7 cellular contexts compared by ENCODE assay signal in genomic region chr6:110944681-110945151, GRCh38. TPM values are rescaled to one million over a fixed set of nuclear protein-coding genes. Genes with fewer than 3 reads are reported as not detected.
DNase-seq lines count a peak whose midpoint lies in the region; ATAC-seq and TF ChIP-seq lines count a peak whose summit lies in the region.

No MANE protein-coding gene starts in this region.

- H3K27ac ChIP-seq in HCT116 (ENCODE audit: low read depth, low read length) (no peak overlapping the region), lung (ENCODE audit: low read depth in 1 of 2, low read length in 1 of 2) (no peak overlapping the region), uterus (no peak overlapping the region)

- H3K4me1 Mint-ChIP-seq in activated CD8-positive, alpha-beta memory T cell treated with anti-CD3 and anti-CD28 coated beads, Interleukin-2, amount 10 ng/mL, durations not matched to agents 7 days and 5 days, result peaks cover 18% of the 10 kb centered on the region
- H3K4me1 Mint-ChIP-seq in glutamatergic neuron (ENCODE audit: low read depth, unreplicated experiment), result no peaks in the 10 kb centered on the region

- no peaks in the 10 kb centered on the region for H3K27me3 ChIP-seq in HCT116 (ENCODE audit: insufficient read depth, low read length)
- no peaks in the 10 kb centered on the region for H3K27me3 ChIP-seq in lung (ENCODE audit: control insufficient read depth, insufficient read depth)
- H3K27me3 ChIP-seq in uterus, result no peaks in the 10 kb centered on the region

- H4K20me1 ChIP-seq in HCT116 (ENCODE audit: insufficient read depth), result no peaks in the 10 kb centered on the region

- H3K4me2 ChIP-seq in HCT116 (ENCODE audit: low read length), result peak overlapping the region; percentile 45

- H3K4me3 Mint-ChIP-seq in activated CD8-positive, alpha-beta memory T cell treated with anti-CD3 and anti-CD28 coated beads, Interleukin-2, amount 10 ng/mL, durations not matched to agents 7 days and 5 days, result peak overlapping the region; percentile 11
- no peak overlapping the region for H3K4me3 Mint-ChIP-seq in glutamatergic neuron (ENCODE audit: unreplicated experiment)

- H3K9me2 ChIP-seq in HCT116 (ENCODE audit: insufficient read depth), result no peaks in the 10 kb centered on the region

- H3K9me3 ChIP-seq in HCT116 (ENCODE audit: control insufficient read depth in 1 of 2, insufficient read depth in 1 of 2, low read depth in 1 of 2, low read length in 2 of 2), result no peaks in the 10 kb centered on the region
- H3K9me3 ChIP-seq in lung (ENCODE audit: control insufficient read depth in 2 of 2, insufficient read depth in 1 of 2, low read length in 1 of 2), result no peaks in the 10 kb centered on the region
- H3K9me3 ChIP-seq in uterus, result no peaks in the 10 kb centered on the region

- no peak overlapping the region for H2AFZ ChIP-seq in HCT116 (ENCODE audit: low read depth, low read length, poor library complexity, severe bottlenecking)

- H3K9me3 Mint-ChIP-seq in activated CD8-positive, alpha-beta memory T cell treated with anti-CD3 and anti-CD28 coated beads, Interleukin-2, amount 10 ng/mL, durations not matched to agents 7 days and 5 days (ENCODE audit: low read depth), result no peaks in the 10 kb centered on the region
- peaks cover 4% of the 10 kb centered on the region for H3K9me3 Mint-ChIP-seq in glutamatergic neuron (ENCODE audit: unreplicated experiment)

- no TSS peak for BruUV-seq in HCT116 (replicated peaks; lab: Mats Ljungman, UMichigan)

- RAD21 ChIA-PET in HCT116 (lab: Charles Lee; ENCODE audit: low non-redundant PET in 1 of 2, low total read pairs in 2 of 2, uncharacterized antibody in 2 of 2, unreplicated experiment in 2 of 2), result no interaction called here

- intact Hi-C loops in HCT116 (cut with micrococcal nuclease) (no loop called here), uterus (cut with DNase I; ENCODE audit: low total_unique reads) (no loop called here)

- TF ChIP-seq CTCF in HCT116 (IDR thresholded peaks at IDR 0.05 in 2 of 3, conservative IDR thresholded peaks at IDR 0.05 in 1 of 3; ENCODE audit: borderline replicate concordance in 1 of 3, insufficient read depth in 1 of 3, low read depth in 2 of 3, low read length in 2 of 3) (no peak), lung (IDR thresholded peaks at IDR 0.05; ENCODE audit: control extremely low read depth, extremely low read depth) (no peak), glutamatergic neuron (IDR thresholded peaks at IDR 0.05; ENCODE audit: partially characterized antibody, unreplicated experiment) (no peak), uterus (IDR thresholded peaks at IDR 0.05) (no peak)

- ATAC-seq in GM18508 (IDR thresholded peaks at IDR 0.05; ENCODE audit: insufficient read depth, unreplicated experiment) (peak; percentile 100), HCT116 (peak; percentile 90), lung (ENCODE audit: insufficient read depth, low FRiP score) (peak; percentile 83)
- ATAC-seq in activated CD8-positive, alpha-beta memory T cell treated with anti-CD3 and anti-CD28 coated beads, Interleukin-2, amount 10 ng/mL, durations not matched to agents 7 days and 5 days, result peak; percentile 97

- H3K9ac ChIP-seq in HCT116 (ENCODE audit: low read length), result no peak overlapping the region

- 78 to 84% methylated on average over 1 of the region's 1 CpG for WGBS in lung, 2 donors

- peaks cover 2% of the 10 kb centered on the region for H3K36me3 Mint-ChIP-seq in activated CD8-positive, alpha-beta memory T cell treated with anti-CD3 and anti-CD28 coated beads, Interleukin-2, amount 10 ng/mL, durations not matched to agents 7 days and 5 days
- H3K36me3 Mint-ChIP-seq in glutamatergic neuron (ENCODE audit: unreplicated experiment), result no peaks in the 10 kb centered on the region

- H3K79me2 ChIP-seq in HCT116 (ENCODE audit: insufficient read depth, low read length), result no peaks in the 10 kb centered on the region

- peak; percentile 69 for DNase-seq in HCT116 (ENCODE audit: low read depth, low spot score)
- DNase-seq in LHCN-M2 (ENCODE audit: low read depth), result peak; percentile 96
- peak; percentile 78 for DNase-seq in activated CD8-positive, alpha-beta memory T cell treated with anti-CD3 and anti-CD28 coated beads, Interleukin-2, amount 10 ng/mL, durations not matched to agents 7 days and 5 days
- no peak for DNase-seq in lung (ENCODE audit: low spot score)
- DNase-seq in glutamatergic neuron, result no peak
- no peak for DNase-seq in uterus

- CTCF ChIA-PET in HCT116 (lab: Charles Lee), result interaction anchor here (0.6 to 1.0 kb wide), 3 partner anchors 71 to 265 kb away, joined by 3 read pairs; no protein-coding TSS in a partner anchor
- CTCF ChIA-PET in activated CD8-positive, alpha-beta memory T cell treated with anti-CD3 and anti-CD28 coated beads, Interleukin-2, amount 10 ng/mL, durations not matched to agents 7 days and 5 days (lab: Charles Lee), result interaction anchor here (0.5 to 2.0 kb wide), 17 partner anchors 9 to 416 kb away, joined by 3 to 8 read pairs (median 3); partner anchors contain the start of genes AMD1 and GTF3C6

- H3K27me3 Mint-ChIP-seq in activated CD8-positive, alpha-beta memory T cell treated with anti-CD3 and anti-CD28 coated beads, Interleukin-2, amount 10 ng/mL, durations not matched to agents 7 days and 5 days, result no peaks in the 10 kb centered on the region
- H3K27me3 Mint-ChIP-seq in glutamatergic neuron (ENCODE audit: unreplicated experiment), result no peaks in the 10 kb centered on the region

- H3K27ac Mint-ChIP-seq in activated CD8-positive, alpha-beta memory T cell treated with anti-CD3 and anti-CD28 coated beads, Interleukin-2, amount 10 ng/mL, durations not matched to agents 7 days and 5 days, result peak overlapping the region; percentile 88
- H3K27ac Mint-ChIP-seq in glutamatergic neuron (ENCODE audit: unreplicated experiment), result no peak overlapping the region

- no peak overlapping the region for H3K4me3 ChIP-seq in HCT116 (replicated peaks in 1 of 2; ENCODE audit: low read depth in 1 of 2, low read length in 2 of 2)
- H3K4me3 ChIP-seq in lung, result no peak overlapping the region
- H3K4me3 ChIP-seq in uterus, result no peak overlapping the region

- TF ChIP-seq POLR2A in HCT116 (IDR thresholded peaks at IDR 0.05; ENCODE audit: borderline replicate concordance, extremely low read depth, insufficient read depth, insufficient read length), result no peak
- TF ChIP-seq POLR2A in uterus (IDR thresholded peaks at IDR 0.05), result no peak

- H3K4me1 ChIP-seq in HCT116 (ENCODE audit: control insufficient read depth in 1 of 2, insufficient read depth in 2 of 2, low read length in 2 of 2) (peaks cover 8 to 13% of the 10 kb centered on the region in 2 experiments), lung (ENCODE audit: control insufficient read depth in 2 of 2, insufficient read depth in 2 of 2, low read length in 2 of 2) (peaks cover 0 to 3% of the 10 kb centered on the region in 2 donors), uterus (no peaks in the 10 kb centered on the region)

- H3K36me3 ChIP-seq in HCT116 (ENCODE audit: control insufficient read depth in 1 of 2, insufficient read depth in 2 of 2, low read length in 2 of 2) (no peaks in the 10 kb centered on the region), lung (ENCODE audit: control insufficient read depth in 2 of 2, insufficient read depth in 2 of 2, low read length in 2 of 2) (no peaks in the 10 kb centered on the region), uterus (no peaks in the 10 kb centered on the region)

- no peak; the same call in 1 of the 2 replicates for TF ChIP-seq RAD21 in HCT116 (IDR thresholded peaks at IDR 0.05; ENCODE audit: low read depth)

- POLR2A ChIA-PET in HCT116 (lab: Charles Lee), result interaction anchor here (0.6 to 1.6 kb wide), 2 partner anchors 68 to 70 kb away, joined by 3 to 5 read pairs; partner anchors contain the start of gene AMD1

TF ChIP-seq in HCT116, 20 proteins besides CTCF, POLR2A, EP300 and RAD21:
- TF ChIP-seq ZFX (IDR thresholded peaks at IDR 0.05), result no peak
- no peak for TF ChIP-seq MAX (IDR thresholded peaks at IDR 0.05)
- TF ChIP-seq FOSL1 (IDR thresholded peaks at IDR 0.05; ENCODE audit: low read depth), result peak; percentile 62
- no peak for TF ChIP-seq ZNF274 (IDR thresholded peaks at IDR 0.05; ENCODE audit: low read depth, low read length)
- TF ChIP-seq TCF7L2 (IDR thresholded peaks at IDR 0.05; ENCODE audit: borderline replicate concordance, extremely low read depth, insufficient read depth, insufficient read length), result no peak
- no peak for TF ChIP-seq YY1 (IDR thresholded peaks at IDR 0.05; ENCODE audit: extremely low read depth, insufficient replicate concordance, low read depth, low read length)
- TF ChIP-seq POLR2AphosphoS5 (IDR thresholded peaks at IDR 0.05; ENCODE audit: low read depth, low read length), result no peak
- no peak for TF ChIP-seq EZH2 (IDR thresholded peaks at IDR 0.05)
- no peak for TF ChIP-seq SIN3A (IDR thresholded peaks at IDR 0.05; ENCODE audit: low read depth)

RNA-seq across cellular contexts. Expression of gene GTF3C6, which starts 13.8 kb away (rescaled TPM):
- 32.0 TPM for total RNA-seq in HCT116 (2021; ENCODE audit: unreplicated experiment)
- 10.4 and 14.3 TPM in 2 replicates for polyA plus RNA-seq in HCT116 (2012)
- total RNA-seq in LHCN-M2 (2014; rRNA removed), result 126 and 149 TPM in 2 replicates
- polyA plus RNA-seq in LHCN-M2 (2012), result 97.9 TPM
- 100 to 1,000 TPM in 1 of 2 experiments, 10 to 100 TPM in 1; 84.6 to 123 TPM for total RNA-seq in activated CD8-positive, alpha-beta memory T cell treated with anti-CD3 and anti-CD28 coated beads, Interleukin-2, amount 10 ng/mL, durations not matched to agents 7 days and 5 days
- 10 to 100 TPM; 28.0 to 58.3 TPM for total RNA-seq in lung
- 10 to 100 TPM; 60.7 to 81.1 TPM for polyA plus RNA-seq in lung
- 56.1 TPM for total RNA-seq in glutamatergic neuron (ENCODE audit: unreplicated experiment)
- total RNA-seq in uterus, result 10 to 100 TPM in 3 of 4 donors, 1 to 10 TPM in 1; 3.8 to 43.4 (median 28.5) TPM

RNA-seq across cellular contexts. Expression of gene RPF2, which starts 37.1 kb away (rescaled TPM):
- 55.9 TPM for total RNA-seq in HCT116 (2021; ENCODE audit: unreplicated experiment)
- polyA plus RNA-seq in HCT116 (2012), result 17.3 and 17.8 TPM in 2 replicates
- 69.8 and 81.0 TPM in 2 replicates for total RNA-seq in LHCN-M2 (2014; rRNA removed)
- 14.4 TPM for polyA plus RNA-seq in LHCN-M2 (2012)
- total RNA-seq in activated CD8-positive, alpha-beta memory T cell treated with anti-CD3 and anti-CD28 coated beads, Interleukin-2, amount 10 ng/mL, durations not matched to agents 7 days and 5 days, result 10 to 100 TPM; 26.4 to 32.6 TPM
- total RNA-seq in lung, result 10 to 100 TPM; 15.5 to 22.5 TPM
- 10 to 100 TPM; 23.0 to 30.6 TPM for polyA plus RNA-seq in lung
- 15.8 TPM for total RNA-seq in glutamatergic neuron (ENCODE audit: unreplicated experiment)
- 10 to 100 TPM in 3 of 4 donors, 1 to 10 TPM in 1; 8.2 to 36.4 (median 26.8) TPM for total RNA-seq in uterus

Comparison
In these comparisons a context has a peak if more than half of its experiments do, and no peak if none do; other contexts are left out.
1. DNase-seq: peak in HCT116 (single experiment), LHCN-M2 (single experiment) and activated CD8-positive, alpha-beta memory T cell treated with anti-CD3 and anti-CD28 coated beads, Interleukin-2, amount 10 ng/mL, durations not matched to agents 7 days and 5 days (single experiment); none in lung (single experiment), glutamatergic neuron (single experiment) and uterus (0 of 2).
2. Peak in every context shown above with its lines, with median percentiles within 50 percentile points of each other: ATAC-seq.